9 cellular contexts compared by ENCODE assay signal in the genomic region with DNA sequence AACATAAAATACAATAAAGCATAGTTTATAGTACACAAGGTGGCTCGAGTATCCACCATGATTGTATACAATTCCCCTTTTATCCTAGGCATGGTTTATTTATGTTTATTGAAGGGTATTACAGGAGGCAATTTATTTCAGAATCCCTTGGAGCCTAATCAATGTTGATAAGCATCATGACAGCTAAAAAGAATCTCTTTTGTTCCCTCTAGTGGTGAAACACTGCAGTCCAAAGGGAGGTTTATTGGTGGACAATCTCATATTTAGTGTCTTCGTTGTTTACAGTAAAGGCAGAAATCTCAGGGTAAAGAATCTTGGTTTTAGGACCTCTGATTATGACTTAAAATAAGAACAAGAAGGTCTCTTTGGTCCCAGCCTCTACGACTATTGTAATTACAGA.
DNase-seq lines count a peak whose midpoint lies in the region; ATAC-seq and TF ChIP-seq lines count a peak whose summit lies in the region.
"Had no signal": no experiment of that assay in that cellular context is flagged by ENCODE, and none has a peak within 500 bp of the region (broad histone marks: within the 10 kb centered on the region; RNA-seq: fewer than 3 reads in every experiment).

No MANE protein-coding gene starts in this region.

- ATAC-seq in GM18907 (IDR thresholded peaks at IDR 0.05; ENCODE audit: unreplicated experiment) (no peak), HG02852 (IDR thresholded peaks at IDR 0.05; ENCODE audit: unreplicated experiment) (no peak)

- H4K8ac ChIP-seq in H9 (replicated peaks; ENCODE audit: insufficient read length, low read depth, low read length): no peak overlapping the region

- H3K4me2 ChIP-seq in H9 (ENCODE audit: insufficient read depth, insufficient read length, low read length): no peak overlapping the region
- no peak overlapping the region for H3K4me2 ChIP-seq in hepatocyte

- no peaks in the 10 kb centered on the region for H3K23me2 ChIP-seq in H9 (ENCODE audit: insufficient read length, low read depth, low read length, poor library complexity, severe bottlenecking)

- H3K4me3 Mint-ChIP-seq in H9: no peak overlapping the region

- POLR2A ChIA-PET in AG04450 (lab: Yijun Ruan, JAX): no interaction called here
- POLR2A ChIA-PET in RWPE1 (lab: Yijun Ruan, JAX; ENCODE audit: low non-redundant PET): no interaction called here

- no peak overlapping the region for H2BK20ac ChIP-seq in H9 (ENCODE audit: low read depth, low read length, poor library complexity, severe bottlenecking)

- DNase-seq in AG04450 (ENCODE audit: low read depth, low spot score) (no peak), H9 (no peak), RWPE1 (ENCODE audit: low spot score) (peak; percentile 15), hepatocyte (ENCODE audit: low spot score) (no peak), globus pallidus (ENCODE audit: low spot score) (no peak), activated T-cell treated with anti-CD3 and anti-CD28 coated beads for 4 hours (no peak)
- DNase-seq: stimulated activated CD4-positive, alpha-beta T cell treated with anti-CD3 and anti-CD28 coated beads, Interleukin-12 subunit alpha, Interleukin-12 subunit beta, amount 100 ng/mL, for 4 hours had no signal

- no peaks in the 10 kb centered on the region for H3K79me1 ChIP-seq in H9 (ENCODE audit: insufficient read depth, low read depth, low read length, poor library complexity, severe bottlenecking)

- no peak overlapping the region for H4K5ac ChIP-seq in H9 (ENCODE audit: insufficient read length, low read depth, low read length)

- WGBS in H9 (ENCODE audit: extremely low coverage, insufficient read length, low lambda C conversion rate): no CpG with 5 or more reads among the region's 3 CpGs
- 57% methylated on average over 3 of the region's 3 CpGs for WGBS in hepatocyte (ENCODE audit: low lambda C conversion rate, missing lambda C conversion rate)

- no peak overlapping the region for H3K4ac ChIP-seq in H9 (ENCODE audit: low read depth, low read length)

- H3K9ac ChIP-seq in H9 (ENCODE audit: extremely low read depth, insufficient read length, low read length): no peak overlapping the region

- peak overlapping the region in 1 of 3 experiments; percentile 12; a peak in 1 of 7 replicates for H3K27ac Mint-ChIP-seq in H9

- no peak overlapping the region for H2AK5ac ChIP-seq in H9 (ENCODE audit: insufficient read length, low read length)

- no peak overlapping the region for H2BK15ac ChIP-seq in H9 (ENCODE audit: low read depth, low read length)

- H4K20me1 ChIP-seq in H9 (ENCODE audit: control insufficient read depth, insufficient read depth, insufficient read length) (no peaks in the 10 kb centered on the region), hepatocyte (ENCODE audit: insufficient read depth, poor library complexity, severe bottlenecking) (no peaks in the 10 kb centered on the region)

- no peaks in the 10 kb centered on the region for H3K9me2 ChIP-seq in hepatocyte (replicated peaks; ENCODE audit: insufficient read depth)

- no peaks in the 10 kb centered on the region for H3K4me1 ChIP-seq in H9 (ENCODE audit: insufficient read depth, low read length)
- no peaks in the 10 kb centered on the region for H3K4me1 ChIP-seq in hepatocyte (ENCODE audit: insufficient read depth)

- H3K23ac ChIP-seq in H9 (ENCODE audit: insufficient read length, low read depth, low read length): no peak overlapping the region

- H3K56ac ChIP-seq in H9 (ENCODE audit: insufficient read length, low read depth, low read length): no peak overlapping the region

- no peak overlapping the region for H3K14ac ChIP-seq in H9 (ENCODE audit: insufficient read depth, low read length)

- no peaks in the 10 kb centered on the region for H3K27me3 ChIP-seq in AG04450 (ENCODE audit: control insufficient read depth, insufficient read depth, low read length)
- no peaks in the 10 kb centered on the region for H3K27me3 ChIP-seq in H9 (ENCODE audit: insufficient read depth, low read length)
- H3K27me3 ChIP-seq in hepatocyte: no peaks in the 10 kb centered on the region

- no peak overlapping the region for H2BK12ac ChIP-seq in H9 (ENCODE audit: insufficient read length, low read depth, low read length)

- H3K27ac ChIP-seq in AG04450 (ENCODE audit: low read depth, low read length): no peak overlapping the region
- no peak overlapping the region for H3K27ac ChIP-seq in H9 (ENCODE audit: insufficient read length, low read depth, low read length)
- no peak overlapping the region for H3K27ac ChIP-seq in RWPE1
- H3K27ac ChIP-seq in hepatocyte: no peak overlapping the region

- no peak overlapping the region for H2BK5ac ChIP-seq in H9 (ENCODE audit: insufficient read length, low read length)

- peaks cover 0 to 11% of the 10 kb centered on the region in 2 experiments; a peak in 2 of 5 replicates for H3K9me3 Mint-ChIP-seq in H9

- H3K36me3 Mint-ChIP-seq in H9 (ENCODE audit: insufficient read depth in 1 of 3, low read depth in 3 of 3): no peaks in the 10 kb centered on the region; a peak in 1 of 7 replicates

- H3K4me1 Mint-ChIP-seq in H9: no peaks in the 10 kb centered on the region

- H4K91ac ChIP-seq in H9 (ENCODE audit: insufficient read length, low read depth, low read length): no peak overlapping the region

- H2AFZ ChIP-seq in H9 (ENCODE audit: low read length): no peak overlapping the region
- no peak overlapping the region for H2AFZ ChIP-seq in hepatocyte

- H3K79me2 ChIP-seq in H9 (ENCODE audit: insufficient read depth, low read length) (no peaks in the 10 kb centered on the region), hepatocyte (no peaks in the 10 kb centered on the region)

- no peak overlapping the region for H3K18ac ChIP-seq in H9 (ENCODE audit: insufficient read length, low read depth, low read length)

- H3K4me3 ChIP-seq in AG04450 (ENCODE audit: low read depth, low read length): no peak overlapping the region
- no peak overlapping the region for H3K4me3 ChIP-seq in hepatocyte

- H3K36me3 ChIP-seq in hepatocyte (replicated peaks; ENCODE audit: insufficient read depth, low read depth): no peaks in the 10 kb centered on the region

- CTCF ChIA-PET in AG04450 (lab: Charles Lee): interaction anchor here (1.3 kb wide), 1 partner anchor 448 kb away, joined by 5 read pairs; no protein-coding TSS in a partner anchor
- CTCF ChIA-PET in RWPE1 (lab: Yijun Ruan, JAX): interaction anchor here (0.6 to 1.7 kb wide), 12 partner anchors 9 to 1341 kb away, joined by 3 to 13 read pairs (median 3); no protein-coding TSS in a partner anchor

- H3K27me3 Mint-ChIP-seq in H9 (ENCODE audit: low read depth): no peaks in the 10 kb centered on the region

- no peak overlapping the region for H3T11ph ChIP-seq in H9 (ENCODE audit: low read length)

- no peak overlapping the region for H2BK120ac ChIP-seq in H9 (ENCODE audit: low read depth, low read length, poor library complexity, severe bottlenecking)

- H3K9me3 ChIP-seq in AG04450 (ENCODE audit: control insufficient read depth, insufficient read depth, low read length): no peaks in the 10 kb centered on the region; the same call in 1 of the 2 replicates
- H3K9me3 ChIP-seq in H9 (ENCODE audit: control insufficient read depth, low read depth, low read length): no peaks in the 10 kb centered on the region
- no peaks in the 10 kb centered on the region for H3K9me3 ChIP-seq in hepatocyte (ENCODE audit: low read depth)

- TF ChIP-seq CTCF in AG04450 (IDR thresholded peaks at IDR 0.05; ENCODE audit: low read depth, low read length) (peak; percentile 18; the same call in 1 of the 2 replicates), H9 (conservative IDR thresholded peaks at IDR 0.05) (peak; percentile 73), RWPE1 (conservative IDR thresholded peaks at IDR 0.05; ENCODE audit: low read depth) (peak; percentile 53), hepatocyte (IDR thresholded peaks at IDR 0.05; ENCODE audit: poor library complexity) (peak; percentile 57)

Comparison
In these comparisons a context has a peak if more than half of its experiments do, and no peak if none do; other contexts are left out.
1. CTCF ChIP-seq: peak in every context shown above with its lines; median percentile 73 in H9; 57 in hepatocyte; 53 in RWPE1; 18 in AG04450.